1 cellular context compared by ENCODE assay signal in the genomic region with DNA sequence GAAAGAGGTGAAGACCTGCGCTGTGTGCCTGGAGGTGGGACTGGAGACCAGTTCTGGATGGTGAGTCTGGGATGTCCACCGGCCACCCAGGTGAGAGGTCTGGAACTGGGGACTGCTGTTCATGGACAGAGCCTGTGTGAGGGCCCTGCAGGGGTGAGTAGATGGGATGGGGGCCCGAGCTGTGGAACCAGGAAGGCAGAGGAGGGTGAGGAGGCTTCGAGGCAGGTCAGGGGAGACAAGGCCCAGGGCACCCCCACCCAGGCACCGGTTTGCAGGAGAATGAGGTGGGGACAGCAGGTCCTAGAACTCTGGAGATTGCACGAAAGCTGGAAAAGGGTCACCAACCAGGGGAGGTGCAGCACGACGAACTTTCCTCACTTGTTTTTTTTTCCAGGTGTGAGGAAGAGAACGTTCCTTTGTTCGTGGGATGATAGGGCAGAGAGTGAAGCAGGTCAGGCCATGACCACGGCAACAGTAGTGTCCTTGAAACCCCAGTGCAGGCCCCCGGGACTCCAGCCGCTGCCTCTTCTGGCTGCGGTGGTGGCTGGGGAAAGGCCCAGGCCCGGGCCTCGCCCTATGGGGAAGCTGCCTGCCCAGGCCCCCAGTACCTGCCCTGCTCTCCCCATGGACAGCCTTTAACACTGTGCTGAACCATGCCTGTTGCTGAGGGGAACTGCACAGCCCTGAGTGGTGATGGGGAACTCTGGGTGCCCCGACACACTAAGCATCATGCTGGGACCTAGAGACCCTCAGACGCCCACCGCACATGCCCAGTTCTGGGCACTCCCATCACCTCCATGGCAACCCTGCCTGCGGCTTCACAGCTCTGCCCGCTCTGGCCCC.
TF ChIP-seq lines count a peak whose summit lies in the region.

No MANE protein-coding gene starts in this region.

TF ChIP-seq in IMR-90, 13 proteins besides CTCF, POLR2A, EP300 and RAD21:
- no peak for TF ChIP-seq MXI1 (IDR thresholded peaks at IDR 0.05; ENCODE audit: borderline replicate concordance, low read depth, low read length)
- TF ChIP-seq SMC3 (IDR thresholded peaks at IDR 0.05; ENCODE audit: low read depth, low read length) = no peak
- TF ChIP-seq MAFK (IDR thresholded peaks at IDR 0.05; ENCODE audit: low read depth, low read length) = no peak
- TF ChIP-seq, protein P1, sequence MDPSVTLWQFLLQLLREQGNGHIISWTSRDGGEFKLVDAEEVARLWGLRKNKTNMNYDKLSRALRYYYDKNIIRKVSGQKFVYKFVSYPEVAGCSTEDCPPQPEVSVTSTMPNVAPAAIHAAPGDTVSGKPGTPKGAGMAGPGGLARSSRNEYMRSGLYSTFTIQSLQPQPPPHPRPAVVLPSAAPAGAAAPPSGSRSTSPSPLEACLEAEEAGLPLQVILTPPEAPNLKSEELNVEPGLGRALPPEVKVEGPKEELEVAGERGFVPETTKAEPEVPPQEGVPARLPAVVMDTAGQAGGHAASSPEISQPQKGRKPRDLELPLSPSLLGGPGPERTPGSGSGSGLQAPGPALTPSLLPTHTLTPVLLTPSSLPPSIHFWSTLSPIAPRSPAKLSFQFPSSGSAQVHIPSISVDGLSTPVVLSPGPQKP (IDR thresholded peaks at IDR 0.05; ENCODE audit: borderline replicate concordance, low read depth, low read length) = no peak
- no peak for TF ChIP-seq NFE2L2 (IDR thresholded peaks at IDR 0.05; ENCODE audit: low read depth, low read length)
- TF ChIP-seq RCOR1 (IDR thresholded peaks at IDR 0.05; ENCODE audit: insufficient replicate concordance, low read length) = no peak
- no peak for TF ChIP-seq BHLHE40 (IDR thresholded peaks at IDR 0.05; ENCODE audit: low read depth, low read length)
- TF ChIP-seq MAZ (IDR thresholded peaks at IDR 0.05; ENCODE audit: borderline replicate concordance, low read depth, low read length) = no peak
- no peak for TF ChIP-seq CEBPB (IDR thresholded peaks at IDR 0.05; ENCODE audit: low read depth, low read length)
- no peak for TF ChIP-seq FOS (IDR thresholded peaks at IDR 0.05; ENCODE audit: low read depth, low read length)
- TF ChIP-seq RFX5 (IDR thresholded peaks at IDR 0.05; ENCODE audit: low read depth, low read length) = no peak
- TF ChIP-seq CHD1 (IDR thresholded peaks at IDR 0.05; ENCODE audit: low read depth, low read length) = no peak
- TF ChIP-seq, protein P2, sequence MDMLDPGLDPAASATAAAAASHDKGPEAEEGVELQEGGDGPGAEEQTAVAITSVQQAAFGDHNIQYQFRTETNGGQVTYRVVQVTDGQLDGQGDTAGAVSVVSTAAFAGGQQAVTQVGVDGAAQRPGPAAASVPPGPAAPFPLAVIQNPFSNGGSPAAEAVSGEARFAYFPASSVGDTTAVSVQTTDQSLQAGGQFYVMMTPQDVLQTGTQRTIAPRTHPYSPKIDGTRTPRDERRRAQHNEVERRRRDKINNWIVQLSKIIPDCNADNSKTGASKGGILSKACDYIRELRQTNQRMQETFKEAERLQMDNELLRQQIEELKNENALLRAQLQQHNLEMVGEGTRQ (IDR thresholded peaks at IDR 0.05; ENCODE audit: low read depth, low read length) = no peak
